Comparison of ENCODE assay signal across 1 cellular context in genomic region chr7:154913645-154914579, GRCh38.
TF ChIP-seq lines count a peak whose summit lies in the region.

No MANE protein-coding gene starts in this region.

TF ChIP-seq in K562, 482 proteins besides CTCF, POLR2A, EP300 and RAD21 (continued from another document):
- TF ChIP-seq UBTF (IDR thresholded peaks at IDR 0.05; ENCODE audit: borderline replicate concordance in 1 of 2, low read depth in 2 of 2, low read length in 2 of 2): no peak
